7 cellular contexts compared by ENCODE assay signal in genomic region chr2:20082812-20083211, GRCh38. TPM values are rescaled to one million over a fixed set of nuclear protein-coding genes. Genes with fewer than 3 reads are reported as not detected.
DNase-seq lines count a peak whose midpoint lies in the region; ATAC-seq, FAIRE-seq and TF ChIP-seq lines count a peak whose summit lies in the region.
"Not testable (repeated sequence)": the region's sequence is repeated elsewhere in the genome, so short reads cannot be mapped to it uniquely, and the experiment has no call there.

No MANE protein-coding gene starts in this region.

- H3K4me3 Mint-ChIP-seq in neural progenitor cell: not testable (repeated sequence)

- not testable (repeated sequence) for H3K36me3 ChIP-seq in PC-9 (ENCODE audit: low read depth); RWPE2 (ENCODE audit: low read depth); HepG2 (replicated peaks in 1 of 2; ENCODE audit: control insufficient read depth in 1 of 2, insufficient read depth in 2 of 2, low read length in 2 of 2); neural progenitor cell

- H3K4me3 ChIP-seq in PC-9; RWPE2 (ENCODE audit: severe bottlenecking); HepG2 (replicated peaks in 1 of 3; ENCODE audit: insufficient read depth in 1 of 3, low read depth in 2 of 3, low read length in 3 of 3); neural progenitor cell: not testable (repeated sequence)

- peak overlapping the region; percentile 82 for H3K27ac Mint-ChIP-seq in neural progenitor cell

- H3K9me3 Mint-ChIP-seq in neural progenitor cell: not testable (repeated sequence)

- peak overlapping the region; percentile 51 for H3K27ac ChIP-seq in PC-9
- H3K27ac ChIP-seq in RWPE1: peak overlapping the region; percentile 52
- peak overlapping the region; percentile 34 for H3K27ac ChIP-seq in RWPE2 (ENCODE audit: poor library complexity, severe bottlenecking)
- peak overlapping the region; percentile 36 for H3K27ac ChIP-seq in epithelial cell of prostate
- not testable (repeated sequence) for H3K27ac ChIP-seq in HepG2 (ENCODE audit: extremely low read length, insufficient read depth, low read length); neural progenitor cell

- H3K27me3 ChIP-seq in PC-9 (ENCODE audit: insufficient read depth, low read depth); RWPE2 (ENCODE audit: insufficient read depth, poor library complexity, severe bottlenecking); HepG2 (ENCODE audit: control insufficient read depth in 1 of 2, insufficient read depth in 2 of 2, low read length in 2 of 2); neural progenitor cell: not testable (repeated sequence)

- not testable (repeated sequence) for FAIRE-seq in HepG2 (lab: Jason Lieb, UNC)

- ATAC-seq in RWPE2 (ENCODE audit: low read depth); HepG2: not testable (repeated sequence)

- TF ChIP-seq CTCF in PC-9 (conservative IDR thresholded peaks at IDR 0.05); RWPE1 (conservative IDR thresholded peaks at IDR 0.05; ENCODE audit: low read depth); RWPE2 (IDR thresholded peaks at IDR 0.05; ENCODE audit: poor library complexity, severe bottlenecking); HepG2 (CRISPR knock-in tag; IDR thresholded peaks at IDR 0.05); neural progenitor cell (IDR thresholded peaks at IDR 0.05): not testable (repeated sequence)

- H3K4me1 Mint-ChIP-seq in neural progenitor cell: peaks cover 15% of the 10 kb centered on the region

- TF ChIP-seq RAD21 in HepG2 (CRISPR knock-in tag; IDR thresholded peaks at IDR 0.05): not testable (repeated sequence)

- intact Hi-C loops in PC-9 (cut with micrococcal nuclease; ENCODE audit: unreplicated experiment); cardiac septum (cut with DNase I); HepG2 (cut with micrococcal nuclease; ENCODE audit: unreplicated experiment): not testable (repeated sequence)

- H3K9me2 ChIP-seq in PC-9 (ENCODE audit: insufficient read depth): not testable (repeated sequence)

- not testable (repeated sequence) for H3K36me3 Mint-ChIP-seq in neural progenitor cell

- WGBS in HepG2 (ENCODE audit: low lambda C conversion rate): 86% methylated on average over 8 of the region's 8 CpGs

- not testable (repeated sequence) for H3K79me2 ChIP-seq in PC-9 (ENCODE audit: low read depth); HepG2 (ENCODE audit: insufficient read depth, low read length); neural progenitor cell (ENCODE audit: low read depth)

- in situ Hi-C loops in HepG2 (cut with HindIII; ENCODE audit: extremely low pct_ligation_motif_present, low pct_unique_long_range_greater_than_20kb): not testable (repeated sequence)

- POLR2A ChIA-PET in PC-9 (lab: Charles Lee; ENCODE audit: unreplicated experiment); RWPE1 (lab: Yijun Ruan, JAX; ENCODE audit: low non-redundant PET): not testable (repeated sequence)
- POLR2A ChIA-PET in HepG2 (lab: Yijun Ruan, JAX): interaction anchor here (2.7 kb wide), 1 partner anchor 31 kb away, joined by 22 read pairs; the partner anchor contains the start of gene LAPTM4A

- H4K20me1 ChIP-seq in PC-9 (ENCODE audit: insufficient read depth); HepG2 (ENCODE audit: insufficient read depth, low read length); neural progenitor cell (ENCODE audit: low read depth): not testable (repeated sequence)

- H2AFZ ChIP-seq in PC-9; HepG2 (ENCODE audit: low read length); neural progenitor cell (replicated peaks): not testable (repeated sequence)

- H3K4me2 ChIP-seq in PC-9: 0 out of 2 replicates have a peak overlapping the region, but pooled peaks have one; percentile 21
- not testable (repeated sequence) for H3K4me2 ChIP-seq in HepG2 (ENCODE audit: low read depth, low read length); neural progenitor cell

- not testable (repeated sequence) for H3K9ac ChIP-seq in HepG2 (ENCODE audit: insufficient read depth, low read depth, low read length); neural progenitor cell

- not testable (repeated sequence) for H3F3A ChIP-seq in PC-9 (ENCODE audit: insufficient read depth, low read depth)
- H3F3A ChIP-seq in neural progenitor cell (ENCODE audit: low read depth): peaks cover 26% of the 10 kb centered on the region

- not testable (repeated sequence) for TF ChIP-seq POLR2A in HepG2 (IDR thresholded peaks at IDR 0.05; ENCODE audit: insufficient read depth in 1 of 2, low read depth in 2 of 2, low read length in 2 of 2)

- BruUV-seq in PC-9 (replicated peaks; lab: Mats Ljungman, UMichigan); HepG2 (replicated peaks; lab: Mats Ljungman, UMichigan): not testable (repeated sequence)

- H3K4me1 ChIP-seq in PC-9 (replicated peaks; ENCODE audit: insufficient read depth) (peaks cover 50% of the 10 kb centered on the region), HepG2 (ENCODE audit: insufficient read depth, low read length) (peaks cover 44% of the 10 kb centered on the region), neural progenitor cell (peaks cover 23% of the 10 kb centered on the region)
- H3K4me1 ChIP-seq in RWPE2 (ENCODE audit: insufficient read depth, poor library complexity, severe bottlenecking): not testable (repeated sequence)

- not testable (repeated sequence) for DNase-seq in PC-9; RWPE1 (ENCODE audit: low spot score); RWPE2 (ENCODE audit: low spot score); epithelial cell of prostate (ENCODE audit: low read depth, low spot score); HepG2 (ENCODE audit: low spot score); neural progenitor cell (ENCODE audit: low spot score)
- peak; percentile 56 for DNase-seq in cardiac septum (ENCODE audit: low spot score)

- CTCF ChIA-PET in PC-9 (lab: Charles Lee): interaction anchor here (0.6 kb wide), 1 partner anchor 67 kb away, joined by 3 read pairs; no protein-coding TSS in a partner anchor
- CTCF ChIA-PET in RWPE1 (lab: Yijun Ruan, JAX); HepG2 (lab: Yijun Ruan, JAX; ENCODE audit: low intra/inter-chr PET ratio, low total read pairs): not testable (repeated sequence)

- H3K27me3 Mint-ChIP-seq in neural progenitor cell (ENCODE audit: insufficient read depth, low read depth): not testable (repeated sequence)

- H3K9me3 ChIP-seq in PC-9 (ENCODE audit: insufficient read depth, low read depth); RWPE2 (ENCODE audit: severe bottlenecking); HepG2 (ENCODE audit: low read length); neural progenitor cell (ENCODE audit: low read depth): not testable (repeated sequence)

- not testable (repeated sequence) for TF ChIP-seq EP300 in HepG2 (IDR thresholded peaks at IDR 0.05; ENCODE audit: low read depth in 2 of 2, low read length in 2 of 2); HepG2 (CRISPR knock-in tag; IDR thresholded peaks at IDR 0.05; ENCODE audit: borderline replicate concordance)

RNA-seq across cellular contexts. Expression of gene LAPTM4A, which starts 31.4 kb away (rescaled TPM):
- total RNA-seq in PC-9 (2021) (96.6 and 125 TPM in 2 replicates), cardiac septum (134 TPM), HepG2 (2016; rRNA removed; fragmentation: Illumina TruSeq; extraction: Trizol) (82.8 and 116 TPM in 2 replicates), neural progenitor cell (ENCODE audit: low replicate concordance) (170 and 205 TPM in 2 replicates)
- 18.7 and 21.2 TPM in 2 replicates for total RNA-seq in HepG2 (2016; cell fraction: cytosol; rRNA removed; fragmentation: Illumina TruSeq; extraction: Trizol; ENCODE audit: low read depth)
- 83.7 and 119 TPM in 2 replicates for total RNA-seq in HepG2 (2016; cell fraction: insoluble cytoplasmic fraction; rRNA removed; fragmentation: Illumina TruSeq; extraction: Trizol)
- 35.7 and 39.5 TPM in 2 replicates for total RNA-seq in HepG2 (2016; cell fraction: membrane; rRNA removed; fragmentation: Illumina TruSeq; extraction: Trizol)
- total RNA-seq in HepG2 (2016; cell fraction: nucleus; rRNA removed; fragmentation: Illumina TruSeq; extraction: Trizol): 127 and 144 TPM in 2 replicates
- polyA plus RNA-seq in HepG2 (2011; rRNA removed): 491 and 558 TPM in 2 replicates
- polyA plus RNA-seq in HepG2 (2011; cell fraction: cytosol; rRNA removed): 344 and 527 TPM in 2 replicates
- 114 and 137 TPM in 2 replicates for polyA plus RNA-seq in HepG2 (2011; cell fraction: nucleus; rRNA removed)
- 288 and 349 TPM in 2 replicates for polyA plus RNA-seq in HepG2 (2012)
- polyA plus RNA-seq in HepG2 (2016; cell fraction: cytosol; fragmentation: Illumina TruSeq; extraction: Trizol; ENCODE audit: low read depth): 46.6 and 49.9 TPM in 2 replicates
- 181 and 190 TPM in 2 replicates for polyA plus RNA-seq in HepG2 (2016; cell fraction: insoluble cytoplasmic fraction; fragmentation: Illumina TruSeq; extraction: Trizol; ENCODE audit: low read depth)
- polyA plus RNA-seq in HepG2 (2016; cell fraction: membrane; fragmentation: Illumina TruSeq; extraction: Trizol; ENCODE audit: low read depth): 62.5 and 62.8 TPM in 2 replicates
- polyA plus RNA-seq in HepG2 (2016; cell fraction: nucleus; fragmentation: Illumina TruSeq; extraction: Trizol; ENCODE audit: insufficient read depth, low read depth): 365 and 398 TPM in 2 replicates
- 123 and 176 TPM in 2 replicates for polyA minus RNA-seq in HepG2 (2011; rRNA and poly(A)+ RNA removed; ENCODE audit: low replicate concordance)
- polyA minus RNA-seq in HepG2 (2011; cell fraction: cytosol; rRNA and poly(A)+ RNA removed): 150 and 184 TPM in 2 replicates
- 93.0 and 135 TPM in 2 replicates for polyA minus RNA-seq in HepG2 (2011; cell fraction: nucleus; rRNA and poly(A)+ RNA removed)
